15 cellular contexts compared by ENCODE assay signal in the genomic region with DNA sequence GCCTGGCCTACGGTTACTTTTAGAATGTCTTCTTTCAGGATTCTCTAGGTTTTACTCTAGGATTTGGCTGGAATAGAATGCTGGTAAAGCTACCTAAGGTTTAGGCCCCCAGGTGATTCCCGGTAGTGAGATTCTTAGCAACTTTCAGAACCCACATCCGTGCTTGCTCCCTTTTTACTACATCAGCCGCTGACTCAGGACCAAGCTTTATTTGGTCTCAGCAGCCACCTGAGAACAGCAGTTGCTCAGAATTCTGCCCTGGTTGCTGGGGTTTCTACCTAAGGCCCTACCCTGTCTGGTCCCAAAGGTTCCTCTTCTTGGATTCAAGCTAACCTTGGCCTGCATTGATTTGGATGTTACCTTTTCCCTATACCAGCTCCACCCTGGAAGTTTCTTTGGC. TPM values are rescaled to one million over a fixed set of nuclear protein-coding genes. Genes with fewer than 3 reads are reported as not detected.
DNase-seq lines count a peak whose midpoint lies in the region; ATAC-seq, FAIRE-seq and TF ChIP-seq lines count a peak whose summit lies in the region.
"Had no signal": no experiment of that assay in that cellular context is flagged by ENCODE, and none has a peak within 500 bp of the region (broad histone marks: within the 10 kb centered on the region; RNA-seq: fewer than 3 reads in every experiment).

No MANE protein-coding gene starts in this region.

- ATAC-seq in activated naive CD8-positive, alpha-beta T cell treated with anti-CD3 and anti-CD28 coated beads, Interleukin-2, amount 50 U/mL, for 24 hours, result no peak
- ATAC-seq in GM23338, result no peak
- ATAC-seq in HG03432 (IDR thresholded peaks at IDR 0.05; ENCODE audit: unreplicated experiment), result peak; percentile 38
- ATAC-seq in GM18870 (IDR thresholded peaks at IDR 0.05; ENCODE audit: unreplicated experiment), result no peak
- ATAC-seq: A549, HepG2 had no signal

- H2AFZ ChIP-seq in GM23338, result peak overlapping the region; percentile 83; the same call in 1 of the 2 replicates

- no peak overlapping the region for H3K27ac ChIP-seq in GM23338 (ENCODE audit: low read depth)
- H3K27ac ChIP-seq: A549 had no signal

- no peaks in the 10 kb centered on the region for H3K9me3 Mint-ChIP-seq in activated naive CD8-positive, alpha-beta T cell treated with anti-CD3 and anti-CD28 coated beads, Interleukin-2, amount 50 U/mL, for 24 hours
- H3K9me3 Mint-ChIP-seq in activated naive CD8-positive, alpha-beta T cell treated with anti-CD3 and anti-CD28 coated beads for 36 hours, result no peaks in the 10 kb centered on the region
- no peaks in the 10 kb centered on the region; the same call in 2 of the 3 replicates for H3K9me3 Mint-ChIP-seq in GM23338

- no peak for TF ChIP-seq CTCF in GM23338 (conservative IDR thresholded peaks at IDR 0.05; ENCODE audit: low read depth in 2 of 2)

- no peaks in the 10 kb centered on the region for H3K36me3 Mint-ChIP-seq in activated naive CD8-positive, alpha-beta T cell treated with anti-CD3 and anti-CD28 coated beads, Interleukin-2, amount 50 U/mL, for 24 hours (ENCODE audit: low read depth)
- no peaks in the 10 kb centered on the region for H3K36me3 Mint-ChIP-seq in activated naive CD8-positive, alpha-beta T cell treated with anti-CD3 and anti-CD28 coated beads for 36 hours
- H3K36me3 Mint-ChIP-seq in GM23338 (ENCODE audit: low read depth), result no peaks in the 10 kb centered on the region

- no peaks in the 10 kb centered on the region for H3K79me2 ChIP-seq in GM23338 (replicated peaks; ENCODE audit: insufficient read depth)

- H3K27ac Mint-ChIP-seq in activated naive CD8-positive, alpha-beta T cell treated with anti-CD3 and anti-CD28 coated beads, Interleukin-2, amount 50 U/mL, for 24 hours, result peak overlapping the region; percentile 55
- H3K27ac Mint-ChIP-seq in activated naive CD8-positive, alpha-beta T cell treated with anti-CD3 and anti-CD28 coated beads for 36 hours, result no peak overlapping the region
- H3K27ac Mint-ChIP-seq in GM23338, result no peak overlapping the region

- H3K9me2 ChIP-seq in GM23338 (ENCODE audit: insufficient read depth), result no peaks in the 10 kb centered on the region

- peaks cover 31% of the 10 kb centered on the region for H3K4me1 Mint-ChIP-seq in activated naive CD8-positive, alpha-beta T cell treated with anti-CD3 and anti-CD28 coated beads, Interleukin-2, amount 50 U/mL, for 24 hours
- H3K4me1 Mint-ChIP-seq in activated naive CD8-positive, alpha-beta T cell treated with anti-CD3 and anti-CD28 coated beads for 36 hours, result peaks cover 12% of the 10 kb centered on the region
- no peaks in the 10 kb centered on the region; the same call in 2 of the 3 replicates for H3K4me1 Mint-ChIP-seq in GM23338

- no peaks in the 10 kb centered on the region for H3K36me3 ChIP-seq in GM23338 (ENCODE audit: insufficient read depth)

- H3K4me3 Mint-ChIP-seq in activated naive CD8-positive, alpha-beta T cell treated with anti-CD3 and anti-CD28 coated beads, Interleukin-2, amount 50 U/mL, for 24 hours, result no peak overlapping the region
- H3K4me3 Mint-ChIP-seq in activated naive CD8-positive, alpha-beta T cell treated with anti-CD3 and anti-CD28 coated beads for 36 hours, result no peak overlapping the region
- no peak overlapping the region for H3K4me3 Mint-ChIP-seq in GM23338

- peaks cover 3% of the 10 kb centered on the region for H3K27me3 Mint-ChIP-seq in activated naive CD8-positive, alpha-beta T cell treated with anti-CD3 and anti-CD28 coated beads, Interleukin-2, amount 50 U/mL, for 24 hours
- no peaks in the 10 kb centered on the region for H3K27me3 Mint-ChIP-seq in activated naive CD8-positive, alpha-beta T cell treated with anti-CD3 and anti-CD28 coated beads for 36 hours
- H3K27me3 Mint-ChIP-seq in GM23338 (ENCODE audit: insufficient read depth, low read depth, poor library complexity), result peaks cover 2% of the 10 kb centered on the region

- DNase-seq in activated naive CD8-positive, alpha-beta T cell treated with anti-CD3 and anti-CD28 coated beads, Interleukin-2, amount 50 U/mL, for 24 hours, result no peak
- no peak for DNase-seq in activated naive CD8-positive, alpha-beta T cell treated with anti-CD3 and anti-CD28 coated beads for 36 hours
- DNase-seq in GM23338 (ENCODE audit: low spot score) (no peak), Ammon's horn (ENCODE audit: low spot score) (no peak), H54 (ENCODE audit: insufficient read length, low spot score) (no peak)
- DNase-seq in stimulated activated CD4-positive, alpha-beta T cell treated with anti-CD3 and anti-CD28 coated beads, Interleukin-4, amount 100 ng/mL, for 4 hours, result no peak
- DNase-seq: activated T-cell treated with anti-CD3 and anti-CD28 coated beads, Interleukin-2, amount 50 U/mL, for 1 hour; central memory CD4-positive, alpha-beta T cell; GOT3; NCI-H1694; nucleus accumbens had no signal

- no peak overlapping the region for H3K4me2 ChIP-seq in GM23338
- H3K4me2 ChIP-seq: A549 had no signal

- no peak for TF ChIP-seq POLR2A in H54 (IDR thresholded peaks at IDR 0.05; ENCODE audit: low read depth, low read length)

- H3K4me3 ChIP-seq in GM23338, result no peak overlapping the region
- H3K4me3 ChIP-seq: A549 had no signal

- H3K27me3 ChIP-seq in GM23338 (ENCODE audit: insufficient read depth), result no peaks in the 10 kb centered on the region

- no peak for FAIRE-seq in H54 (lab: Jason Lieb, UNC)
- FAIRE-seq: A549, HepG2 had no signal

- H3F3A ChIP-seq in GM23338 (replicated peaks; ENCODE audit: low read depth), result no peaks in the 10 kb centered on the region

- H4K20me1 ChIP-seq in GM23338 (replicated peaks; ENCODE audit: insufficient read depth), result no peaks in the 10 kb centered on the region

- peaks cover 5% of the 10 kb centered on the region for H3K4me1 ChIP-seq in GM23338 (ENCODE audit: insufficient read depth)
- H3K4me1 ChIP-seq: A549 had no signal

TF ChIP-seq in GM23338, 12 proteins besides CTCF, POLR2A, EP300 and RAD21 (continues in another document):
- TF ChIP-seq ZNF331 (CRISPR knock-in tag; IDR thresholded peaks at IDR 0.05; ENCODE audit: low read depth) (no peak), CREB1 (CRISPR knock-in tag; IDR thresholded peaks at IDR 0.05; ENCODE audit: low read depth) (no peak), POLR2AphosphoS5 (IDR thresholded peaks at IDR 0.05; ENCODE audit: low read depth) (no peak), STAT1 (IDR thresholded peaks at IDR 0.05; ENCODE audit: unreplicated experiment) (no peak), EZH2 (IDR thresholded peaks at IDR 0.05; ENCODE audit: low read depth, unreplicated experiment) (no peak), NANOG (IDR thresholded peaks at IDR 0.05; ENCODE audit: borderline replicate concordance) (no peak), ZNF114 (CRISPR knock-in tag; IDR thresholded peaks at IDR 0.05) (no peak), JUNB (IDR thresholded peaks at IDR 0.05; ENCODE audit: unreplicated experiment) (no peak)
- TF ChIP-seq, protein P1, sequence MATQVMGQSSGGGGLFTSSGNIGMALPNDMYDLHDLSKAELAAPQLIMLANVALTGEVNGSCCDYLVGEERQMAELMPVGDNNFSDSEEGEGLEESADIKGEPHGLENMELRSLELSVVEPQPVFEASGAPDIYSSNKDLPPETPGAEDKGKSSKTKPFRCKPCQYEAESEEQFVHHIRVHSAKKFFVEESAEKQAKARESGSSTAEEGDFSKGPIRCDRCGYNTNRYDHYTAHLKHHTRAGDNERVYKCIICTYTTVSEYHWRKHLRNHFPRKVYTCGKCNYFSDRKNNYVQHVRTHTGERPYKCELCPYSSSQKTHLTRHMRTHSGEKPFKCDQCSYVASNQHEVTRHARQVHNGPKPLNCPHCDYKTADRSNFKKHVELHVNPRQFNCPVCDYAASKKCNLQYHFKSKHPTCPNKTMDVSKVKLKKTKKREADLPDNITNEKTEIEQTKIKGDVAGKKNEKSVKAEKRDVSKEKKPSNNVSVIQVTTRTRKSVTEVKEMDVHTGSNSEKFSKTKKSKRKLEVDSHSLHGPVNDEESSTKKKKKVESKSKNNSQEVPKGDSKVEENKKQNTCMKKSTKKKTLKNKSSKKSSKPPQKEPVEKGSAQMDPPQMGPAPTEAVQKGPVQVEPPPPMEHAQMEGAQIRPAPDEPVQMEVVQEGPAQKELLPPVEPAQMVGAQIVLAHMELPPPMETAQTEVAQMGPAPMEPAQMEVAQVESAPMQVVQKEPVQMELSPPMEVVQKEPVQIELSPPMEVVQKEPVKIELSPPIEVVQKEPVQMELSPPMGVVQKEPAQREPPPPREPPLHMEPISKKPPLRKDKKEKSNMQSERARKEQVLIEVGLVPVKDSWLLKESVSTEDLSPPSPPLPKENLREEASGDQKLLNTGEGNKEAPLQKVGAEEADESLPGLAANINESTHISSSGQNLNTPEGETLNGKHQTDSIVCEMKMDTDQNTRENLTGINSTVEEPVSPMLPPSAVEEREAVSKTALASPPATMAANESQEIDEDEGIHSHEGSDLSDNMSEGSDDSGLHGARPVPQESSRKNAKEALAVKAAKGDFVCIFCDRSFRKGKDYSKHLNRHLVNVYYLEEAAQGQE (IDR thresholded peaks at IDR 0.05; ENCODE audit: unreplicated experiment), result no peak
- TF ChIP-seq, protein P2, sequence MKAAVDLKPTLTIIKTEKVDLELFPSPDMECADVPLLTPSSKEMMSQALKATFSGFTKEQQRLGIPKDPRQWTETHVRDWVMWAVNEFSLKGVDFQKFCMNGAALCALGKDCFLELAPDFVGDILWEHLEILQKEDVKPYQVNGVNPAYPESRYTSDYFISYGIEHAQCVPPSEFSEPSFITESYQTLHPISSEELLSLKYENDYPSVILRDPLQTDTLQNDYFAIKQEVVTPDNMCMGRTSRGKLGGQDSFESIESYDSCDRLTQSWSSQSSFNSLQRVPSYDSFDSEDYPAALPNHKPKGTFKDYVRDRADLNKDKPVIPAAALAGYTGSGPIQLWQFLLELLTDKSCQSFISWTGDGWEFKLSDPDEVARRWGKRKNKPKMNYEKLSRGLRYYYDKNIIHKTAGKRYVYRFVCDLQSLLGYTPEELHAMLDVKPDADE (IDR thresholded peaks at IDR 0.05), result no peak

RNA-seq across cellular contexts. Expression of gene NDUFV2, which starts 36.1 kb away (rescaled TPM):
- total RNA-seq in activated naive CD8-positive, alpha-beta T cell treated with anti-CD3 and anti-CD28 coated beads for 36 hours, result 100 to 1,000 TPM; 302 to 307 TPM
- total RNA-seq in GM23338 (2014; rRNA removed; shearing (Covaris generic)), result 157 and 169 TPM in 2 replicates
- 535 and 577 TPM in 2 replicates for polyA plus RNA-seq in GM23338 (2016; fragmentation: Nextera tagmentation; extraction: Ambion mirVana)
